Comparison of ENCODE assay signal across 2 cellular contexts in genomic region chr12:109761631-109761950, GRCh38.
TF ChIP-seq lines count a peak whose summit lies in the region.

No MANE protein-coding gene starts in this region.

TF ChIP-seq in IMR-90, 13 proteins besides CTCF, POLR2A, EP300 and RAD21 (continued from another document):
- TF ChIP-seq SMC3 (IDR thresholded peaks at IDR 0.05; ENCODE audit: low read depth, low read length): no peak
- TF ChIP-seq USF2 (IDR thresholded peaks at IDR 0.05; ENCODE audit: low read depth, low read length): no peak
- no peak for TF ChIP-seq MXI1 (IDR thresholded peaks at IDR 0.05; ENCODE audit: borderline replicate concordance, low read depth, low read length)
- TF ChIP-seq NFE2L2 (IDR thresholded peaks at IDR 0.05; ENCODE audit: low read depth, low read length): no peak
- no peak for TF ChIP-seq MAZ (IDR thresholded peaks at IDR 0.05; ENCODE audit: borderline replicate concordance, low read depth, low read length)
- TF ChIP-seq RFX5 (IDR thresholded peaks at IDR 0.05; ENCODE audit: low read depth, low read length): no peak
- no peak for TF ChIP-seq RCOR1 (IDR thresholded peaks at IDR 0.05; ENCODE audit: insufficient replicate concordance, low read length)
- no peak for TF ChIP-seq FOS (IDR thresholded peaks at IDR 0.05; ENCODE audit: low read depth, low read length)
- no peak for TF ChIP-seq CEBPB (IDR thresholded peaks at IDR 0.05; ENCODE audit: low read depth, low read length)
- no peak for TF ChIP-seq CHD1 (IDR thresholded peaks at IDR 0.05; ENCODE audit: low read depth, low read length)
- no peak for TF ChIP-seq ELK1 (IDR thresholded peaks at IDR 0.05; ENCODE audit: borderline replicate concordance, low read depth, low read length)
- TF ChIP-seq BHLHE40 (IDR thresholded peaks at IDR 0.05; ENCODE audit: low read depth, low read length): no peak

TF ChIP-seq in GM12891, 5 proteins besides CTCF, POLR2A, EP300 and RAD21 (continued from another document):
- TF ChIP-seq PAX5 (IDR thresholded peaks at IDR 0.05; ENCODE audit: insufficient read depth, low read length, severe bottlenecking) (no peak), SPI1 (IDR thresholded peaks at IDR 0.05; ENCODE audit: low read depth, low read length) (no peak), POLR2AphosphoS5 (IDR thresholded peaks at IDR 0.05; ENCODE audit: low read depth, low read length) (no peak), TAF1 (IDR thresholded peaks at IDR 0.05; ENCODE audit: low read depth, low read length) (no peak)
